Comparison of ENCODE assay signal across 8 cellular contexts in the genomic region with DNA sequence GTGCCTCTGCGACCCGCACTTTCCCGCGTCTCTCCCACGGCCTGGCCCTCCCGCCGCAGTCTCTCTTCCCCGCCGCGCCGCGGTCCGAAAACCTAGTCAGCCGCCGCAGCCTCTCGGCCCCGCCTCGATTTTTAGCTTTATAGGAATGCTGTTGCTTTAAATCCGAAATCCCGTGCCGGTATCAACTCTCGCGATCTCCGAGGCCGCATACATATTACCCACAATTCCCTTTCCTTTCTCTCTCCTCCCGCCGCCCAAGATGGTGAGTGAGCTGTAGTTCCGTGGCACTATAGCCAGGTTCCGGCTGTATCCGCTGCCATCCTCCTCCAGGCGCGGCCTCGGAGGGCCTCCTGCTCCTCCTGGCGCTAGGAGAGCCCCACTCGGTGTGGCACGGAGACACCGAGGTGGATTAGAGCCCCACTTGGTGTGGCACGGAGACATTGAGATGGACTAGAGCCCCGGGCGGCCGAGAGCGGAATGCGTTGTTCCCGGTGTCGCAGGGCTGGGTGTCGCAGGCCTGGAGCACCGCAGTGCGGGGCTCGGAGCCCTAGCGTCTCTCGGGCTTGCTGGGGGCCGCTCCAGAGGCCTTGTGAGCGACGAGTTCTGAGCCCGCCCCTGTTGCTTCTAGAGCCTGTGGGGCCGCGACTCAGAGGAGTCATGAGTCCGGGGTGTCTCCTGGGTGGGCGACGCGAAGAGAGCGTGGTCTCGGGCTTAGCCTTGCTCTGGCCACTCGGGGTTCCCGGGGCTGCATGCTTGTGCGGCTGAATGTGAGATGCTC. TPM values are rescaled to one million over a fixed set of nuclear protein-coding genes. Genes with fewer than 3 reads are reported as not detected.
A peak's percentile ranks its signal among the peaks of the same experiment; 100 is the strongest.
DNase-seq lines count a peak whose midpoint lies in the region; ATAC-seq, FAIRE-seq and TF ChIP-seq lines count a peak whose summit lies in the region.

Gene MED22, minus strand, starts transcription at position 147 of the 778 bp plus-strand sequence. CDS start 1,469 bp downstream, outside the sequence.
Gene RPL7A, plus strand, starts transcription at position 234 of the 778 bp plus-strand sequence. Its CDS starts 26 bp downstream, at position 260.

- H3K9ac ChIP-seq in H1 (replicated peaks in 1 of 4; ENCODE audit: extremely low read depth in 1 of 4, low read depth in 3 of 4, low read length in 3 of 4) (peak within 1 kb of the TSS; percentile 98 to 99 (median 98)), mesendoderm (ENCODE audit: low read length) (peak within 1 kb of the TSS; percentile 99)

- H3K9me3 Mint-ChIP-seq in CD4-positive, alpha-beta memory T cell: no peaks in the 10 kb centered on the region

- no peak for TF ChIP-seq RAD21 in H1 (IDR thresholded peaks at IDR 0.05 in 1 of 2, conservative IDR thresholded peaks at IDR 0.05 in 1 of 2; ENCODE audit: low read depth in 2 of 2, low read length in 2 of 2)

- TF ChIP-seq POLR2A in H1 (IDR thresholded peaks at IDR 0.05; ENCODE audit: control extremely low read depth in 1 of 2, low read depth in 2 of 2, low read length in 2 of 2): peak in 1 of 2 experiments; percentile 97; a peak in 1 of 3 replicates

- peaks cover 17% of the 10 kb centered on the region for H3K79me1 ChIP-seq in H1 (ENCODE audit: low read depth, low read length)
- peaks cover 29% of the 10 kb centered on the region for H3K79me1 ChIP-seq in mesendoderm (ENCODE audit: low read length)

- intact Hi-C loops in CD4-positive, alpha-beta memory T cell (cut with micrococcal nuclease): loop anchor here (1.0 to 2.0 kb wide), 5 partner anchors 8 to 111 kb away; partner anchors contain the start of genes CACFD1, STKLD1, SURF1 and SURF2

- no peak for TF ChIP-seq CTCF in H1 (IDR thresholded peaks at IDR 0.05; ENCODE audit: control extremely low read depth in 1 of 3, insufficient read depth in 1 of 3, low read depth in 1 of 3, low read length in 3 of 3)

- peak within 1 kb of the TSS; percentile 50; the same call in 1 of the 2 replicates for H2BK12ac ChIP-seq in H1 (ENCODE audit: low read depth, low read length)

- no peak for TF ChIP-seq EP300 in H1 (IDR thresholded peaks at IDR 0.05; ENCODE audit: borderline replicate concordance in 1 of 2, low read depth in 2 of 2, low read length in 2 of 2)

- H3K36me3 ChIP-seq in CD4-positive, alpha-beta memory T cell (ENCODE audit: insufficient read depth, low read length): peaks cover 64% of the 10 kb centered on the region
- H3K36me3 ChIP-seq in H1 (ENCODE audit: control insufficient read depth in 2 of 4, insufficient read depth in 4 of 4, low read length in 3 of 4) (peaks cover 37 to 76% (median 64%) of the 10 kb centered on the region in 4 experiments), mesendoderm (ENCODE audit: control insufficient read depth, insufficient read depth, low read length) (peaks cover 30% of the 10 kb centered on the region)

- peaks cover 21 to 47% (median 33%) of the 10 kb centered on the region in 4 donors for H3K4me1 Mint-ChIP-seq in CD4-positive, alpha-beta memory T cell

- no peak within 1 kb of the TSS for H2BK20ac ChIP-seq in H1 (ENCODE audit: low read length)

- no peak for FAIRE-seq in H1 (lab: Jason Lieb, UNC)

- H3K27me3 ChIP-seq in CD4-positive, alpha-beta memory T cell (ENCODE audit: insufficient read depth, low read length): no peaks in the 10 kb centered on the region
- H3K27me3 ChIP-seq in H1 (replicated peaks in 1 of 4; ENCODE audit: control insufficient read depth in 3 of 4, extremely low read depth in 1 of 4, insufficient read depth in 3 of 4, low read length in 3 of 4): no peaks in the 10 kb centered on the region
- H3K27me3 ChIP-seq in mesendoderm (ENCODE audit: insufficient read depth, low read length, poor library complexity): no peaks in the 10 kb centered on the region

- peak within 1 kb of the TSS; percentile 91 to 97 for H3K4me2 ChIP-seq in H1 (ENCODE audit: insufficient read depth in 1 of 2, low read depth in 2 of 2, low read length in 2 of 2)
- peak within 1 kb of the TSS; percentile 99 for H3K4me2 ChIP-seq in mesendoderm (ENCODE audit: low read length)

- H3K4me3 Mint-ChIP-seq in CD4-positive, alpha-beta memory T cell: peak within 1 kb of the TSS; percentile 97 to 100 (median 98)

- H4K5ac ChIP-seq in H1 (ENCODE audit: insufficient read length, low read depth, low read length): peak within 1 kb of the TSS; percentile 97
- H4K5ac ChIP-seq in mesendoderm (ENCODE audit: low read length): peak within 1 kb of the TSS; percentile 52

- H2BK15ac ChIP-seq in H1 (ENCODE audit: low read length) (no peak within 1 kb of the TSS), mesendoderm (replicated peaks; ENCODE audit: low read depth) (no peak within 1 kb of the TSS)

- H2BK5ac ChIP-seq in H1 (ENCODE audit: low read depth, low read length) (peak within 1 kb of the TSS; percentile 100), mesendoderm (ENCODE audit: low read length) (peak within 1 kb of the TSS; percentile 93)

- no peak within 1 kb of the TSS for H2BK120ac ChIP-seq in H1 (replicated peaks; ENCODE audit: low read depth, low read length)
- H2BK120ac ChIP-seq in mesendoderm (ENCODE audit: low read depth, low read length): peak within 1 kb of the TSS; percentile 40

- H3K36me3 Mint-ChIP-seq in CD4-positive, alpha-beta memory T cell: peaks cover 37 to 65% of the 10 kb centered on the region in 2 donors

- POLR2A ChIA-PET in CD4-positive, alpha-beta memory T cell (lab: Charles Lee; ENCODE audit: partially characterized antibody): interaction anchor here (0.7 to 18.1 kb wide), 13 partner anchors 8 to 678 kb away, joined by 3 to 437 read pairs (median 6); partner anchors contain the start of genes AK8, CACFD1, DDX31 and GTF3C4
- POLR2A ChIA-PET in H1 (lab: Charles Lee; ENCODE audit: partially characterized antibody): interaction anchor here (0.6 to 16.1 kb wide), 41 partner anchors 3 to 499 kb away, joined by 3 to 461 read pairs (median 4); partner anchors contain the start of genes ADAMTS13, CACFD1, FAM163B and MED22

- no peak within 1 kb of the TSS for H2AFZ ChIP-seq in H1 (ENCODE audit: low read length)

- no peak within 1 kb of the TSS for H3K14ac ChIP-seq in H1 (ENCODE audit: insufficient read length)

- H3K4me1 ChIP-seq in CD4-positive, alpha-beta memory T cell (ENCODE audit: insufficient read depth, low read length): peaks cover 33% of the 10 kb centered on the region
- H3K4me1 ChIP-seq in H1 (replicated peaks in 1 of 4; ENCODE audit: control insufficient read depth in 3 of 4, insufficient read depth in 4 of 4, low read length in 3 of 4) (peaks cover 0 to 10% (median 7%) of the 10 kb centered on the region in 4 experiments; a peak in 6 of 7 replicates), mesendoderm (ENCODE audit: control insufficient read depth, low read depth, low read length) (no peaks in the 10 kb centered on the region)

- peak within 1 kb of the TSS; percentile 75; the same call in 1 of the 2 replicates for H2AK5ac ChIP-seq in H1 (ENCODE audit: low read depth, low read length)
- peak within 1 kb of the TSS; percentile 82 for H2AK5ac ChIP-seq in mesendoderm (ENCODE audit: low read length)

- peak within 1 kb of the TSS; percentile 81 for H3K56ac ChIP-seq in H1 (replicated peaks; ENCODE audit: insufficient read length, low read depth, low read length)
- H3K56ac ChIP-seq in mesendoderm (ENCODE audit: low read length): peak within 1 kb of the TSS; percentile 99

- peak; percentile 92 to 94 (median 92) for DNase-seq in CD4-positive, alpha-beta memory T cell
- DNase-seq in HUDEP-2 (lab: John Stamatoyannopoulos, UW; ENCODE audit: unreplicated experiment in 76 of 76): peak in 75 of 76 experiments; percentile 51 to 95 (median 85)
- DNase-seq in NOMO-1 treated with dmso at 0.1 percent for 144 hours (lab: John Stamatoyannopoulos, UW; ENCODE audit: unreplicated experiment): peak; percentile 92
- peak; percentile 77 to 87 (median 82) for DNase-seq in activated CD8-positive, alpha-beta memory T cell treated with anti-CD3 and anti-CD28 coated beads for 48 hours (ENCODE audit: low read depth in 2 of 3, low spot score in 2 of 3)
- DNase-seq in H1 (ENCODE audit: low read depth in 1 of 2, low spot score in 2 of 2): peak; percentile 77 to 93
- peak; percentile 98 for DNase-seq in mesendoderm
- peak; percentile 82 for DNase-seq in stimulated activated CD8-positive, alpha-beta memory T cell treated with anti-CD3 and anti-CD28 coated beads, Interleukin-12 subunit alpha, Interleukin-12 subunit beta, amount 100 ng/mL, for 4 hours (ENCODE audit: low read depth)

- peak within 1 kb of the TSS; percentile 100 for H4K8ac ChIP-seq in H1 (ENCODE audit: extremely low read depth, insufficient read depth, low read length)
- no peak within 1 kb of the TSS for H4K8ac ChIP-seq in mesendoderm (ENCODE audit: low read depth, low read length)

- H3K9me3 ChIP-seq in CD4-positive, alpha-beta memory T cell (ENCODE audit: control insufficient read depth in 1 of 2, low read length in 2 of 2): no peaks in the 10 kb centered on the region
- no peaks in the 10 kb centered on the region for H3K9me3 ChIP-seq in H1 (ENCODE audit: insufficient read depth in 2 of 2, low read depth in 1 of 2, low read length in 1 of 2)

- H3K4me3 ChIP-seq in CD4-positive, alpha-beta memory T cell (ENCODE audit: low read length in 2 of 2): peak within 1 kb of the TSS; percentile 80 to 99
- H3K4me3 ChIP-seq in H1 (ENCODE audit: extremely low read depth in 1 of 4, insufficient read depth in 2 of 4, low read depth in 3 of 4, low read length in 4 of 4) (peak within 1 kb of the TSS; percentile 93 to 100 (median 96)), mesendoderm (ENCODE audit: low read length) (peak within 1 kb of the TSS; percentile 95)

- H3K4ac ChIP-seq in H1 (replicated peaks; ENCODE audit: insufficient read length, low read depth, low read length): peak within 1 kb of the TSS; percentile 97
- H3K4ac ChIP-seq in mesendoderm (ENCODE audit: low read depth, low read length): peak within 1 kb of the TSS; percentile 82

- no peaks in the 10 kb centered on the region for H3K27me3 Mint-ChIP-seq in CD4-positive, alpha-beta memory T cell

- CTCF ChIA-PET in CD4-positive, alpha-beta memory T cell (lab: Charles Lee; ENCODE audit: partially characterized antibody): interaction anchor here (1.0 to 1.7 kb wide), 4 partner anchors 9 to 26 kb away, joined by 4 to 9 read pairs (median 4); partner anchors contain the start of genes SURF1 and SURF2
- CTCF ChIA-PET in H1 (lab: Charles Lee; ENCODE audit: partially characterized antibody): interaction anchor here (0.7 to 3.3 kb wide), 4 partner anchors 8 to 162 kb away, joined by 3 to 22 read pairs (median 3); partner anchors contain the start of genes SURF1 and SURF2

- peak within 1 kb of the TSS; percentile 93 to 99 (median 96) for H3K27ac Mint-ChIP-seq in CD4-positive, alpha-beta memory T cell

- H4K91ac ChIP-seq in H1 (replicated peaks; ENCODE audit: insufficient read length, low read length): peak within 1 kb of the TSS; percentile 87

- H3K27ac ChIP-seq in CD4-positive, alpha-beta memory T cell (ENCODE audit: low read depth, low read length): peak within 1 kb of the TSS; percentile 88
- H3K27ac ChIP-seq in H1 (ENCODE audit: low read depth, low read length) (peak within 1 kb of the TSS; percentile 99), mesendoderm (ENCODE audit: low read depth, low read length) (peak within 1 kb of the TSS; percentile 87)

- peaks cover 9% of the 10 kb centered on the region; the same call in 1 of the 2 replicates for H3K23me2 ChIP-seq in H1 (ENCODE audit: low read depth, low read length)

- peak within 1 kb of the TSS; percentile 96 for H3K18ac ChIP-seq in H1 (ENCODE audit: extremely low read depth, low read length)
- H3K18ac ChIP-seq in mesendoderm (ENCODE audit: low read length): peak within 1 kb of the TSS; percentile 96

- peak; percentile 72 for ATAC-seq in GM19467 (IDR thresholded peaks at IDR 0.05; ENCODE audit: unreplicated experiment)

- peaks cover 14 to 32% of the 10 kb centered on the region in 2 experiments for H4K20me1 ChIP-seq in H1 (replicated peaks in 1 of 2; ENCODE audit: control insufficient read depth in 1 of 2, insufficient read depth in 2 of 2, low read length in 2 of 2)

- H3K23ac ChIP-seq in H1 (ENCODE audit: insufficient read length) (no peak within 1 kb of the TSS), mesendoderm (ENCODE audit: low read length) (peak within 1 kb of the TSS; percentile 97)

- 1% methylated on average over 54 of the region's 66 CpGs; no CpG with 5 or more reads in 1 of the 2 experiments for WGBS in H1 (ENCODE audit: extremely low coverage in 1 of 2, insufficient coverage in 1 of 2, insufficient read length in 1 of 2, insufficient replicate concordance in 2 of 2, low coverage in 1 of 2, low lambda C conversion rate in 2 of 2, missing lambda C conversion rate in 1 of 2), 2 experiments
- no CpG with 5 or more reads among the region's 66 CpGs for WGBS in mesendoderm (ENCODE audit: extremely low coverage, insufficient coverage, low lambda C conversion rate)

- H3K79me2 ChIP-seq in H1 (ENCODE audit: control insufficient read depth in 1 of 2, insufficient read depth in 2 of 2, low read length in 2 of 2) (peaks cover 9 to 39% of the 10 kb centered on the region in 2 experiments), mesendoderm (ENCODE audit: control insufficient read depth, insufficient read depth, low read length) (peaks cover 43% of the 10 kb centered on the region)

RNA-seq across cellular contexts. Expression of gene MED22, which starts in this region (rescaled TPM):
- total RNA-seq in CD4-positive, alpha-beta memory T cell: 10 to 100 TPM; 40.2 to 42.8 TPM
- polyA plus RNA-seq in CD4-positive, alpha-beta memory T cell: 10 to 100 TPM in 1 of 2 donors, 1 to 10 TPM in 1; 8.1 to 16.0 TPM
- 56.4 and 61.8 TPM in 2 replicates for total RNA-seq in H1 (2021; fragmentation: NEBNext Ultra II Directional; extraction: Animal tissue kit (Norgen Biotek cat#: 25700))
- 68.4 and 105 TPM in 2 replicates for polyA plus RNA-seq in H1 (2011; rRNA removed)
- 88.7 TPM for polyA plus RNA-seq in H1 (2011; cell fraction: cytosol; rRNA removed)
- 114 TPM for polyA plus RNA-seq in H1 (2011; cell fraction: nucleus; rRNA removed)
- polyA plus RNA-seq in H1 (2012, experiment 1 of 2): 42.8 to 66.6 TPM (median 62.2 TPM) in 4 replicates
- 63.8 TPM for polyA plus RNA-seq in H1 (2012, experiment 2 of 2)
- 47.5 TPM for polyA plus RNA-seq in H1 (2013, experiment 1 of 2)
- polyA plus RNA-seq in H1 (2013, experiment 2 of 2): 46.8 TPM
- 84.7 and 135 TPM in 2 replicates for polyA minus RNA-seq in H1 (2011; rRNA and poly(A)+ RNA removed)
- polyA minus RNA-seq in H1 (2011; cell fraction: cytosol; rRNA and poly(A)+ RNA removed): 38.3 TPM
- 35.7 TPM for polyA minus RNA-seq in H1 (2011; cell fraction: nucleus; rRNA and poly(A)+ RNA removed)
- 57.8 TPM for polyA plus RNA-seq in mesendoderm (2013, experiment 1 of 2)
- polyA plus RNA-seq in mesendoderm (2013, experiment 2 of 2): 56.7 TPM

RNA-seq across cellular contexts. Expression of gene RPL7A, which starts in this region (rescaled TPM):
- 1,000 to 10,000 TPM; 2,104 to 2,268 TPM for total RNA-seq in CD4-positive, alpha-beta memory T cell
- 1,000 to 10,000 TPM in 1 of 2 donors, 100 to 1,000 TPM in 1; 794 to 1,144 TPM for polyA plus RNA-seq in CD4-positive, alpha-beta memory T cell
- total RNA-seq in H1 (2021; fragmentation: NEBNext Ultra II Directional; extraction: Animal tissue kit (Norgen Biotek cat#: 25700)): 2,578 and 2,633 TPM in 2 replicates
- polyA plus RNA-seq in H1 (2011; rRNA removed): 2,379 and 2,783 TPM in 2 replicates
- 4,295 TPM for polyA plus RNA-seq in H1 (2011; cell fraction: cytosol; rRNA removed)
- polyA plus RNA-seq in H1 (2011; cell fraction: nucleus; rRNA removed): 2,670 TPM
- polyA plus RNA-seq in H1 (2012, experiment 1 of 2): 3,066 to 3,745 TPM (median 3,674 TPM) in 4 replicates
- 3,198 TPM for polyA plus RNA-seq in H1 (2012, experiment 2 of 2)
- 2,222 TPM for polyA plus RNA-seq in H1 (2013, experiment 1 of 2)
- 2,123 TPM for polyA plus RNA-seq in H1 (2013, experiment 2 of 2)
- polyA minus RNA-seq in H1 (2011; rRNA and poly(A)+ RNA removed): 2,290 and 2,619 TPM in 2 replicates
- 1,007 TPM for polyA minus RNA-seq in H1 (2011; cell fraction: cytosol; rRNA and poly(A)+ RNA removed)
- 995 TPM for polyA minus RNA-seq in H1 (2011; cell fraction: nucleus; rRNA and poly(A)+ RNA removed)
- 2,135 TPM for polyA plus RNA-seq in mesendoderm (2013, experiment 1 of 2)
- 2,151 TPM for polyA plus RNA-seq in mesendoderm (2013, experiment 2 of 2)

Comparison
In these comparisons a context has a peak if more than half of its experiments do, and no peak if none do; other contexts are left out.
1. Peak in every context shown above with its lines: DNase-seq, ATAC-seq, H3K4me3 ChIP-seq and H3K27ac ChIP-seq.